10 cellular contexts compared by ENCODE assay signal in genomic region chr22:40817737-40818136, GRCh38. TPM values are rescaled to one million over a fixed set of nuclear protein-coding genes. Genes with fewer than 3 reads are reported as not detected.
DNase-seq lines count a peak whose midpoint lies in the region; ATAC-seq lines count a peak whose summit lies in the region.
"Had no signal": no experiment of that assay in that cellular context is flagged by ENCODE, and none has a peak within 500 bp of the region (broad histone marks: within the 10 kb centered on the region; RNA-seq: fewer than 3 reads in every experiment).

No MANE protein-coding gene starts in this region.

- H3K36me3 ChIP-seq in HAP-1 (replicated peaks), result peaks cover 1% of the 10 kb centered on the region

- H3K27ac Mint-ChIP-seq in activated naive CD4-positive, alpha-beta T cell treated with anti-CD3 and anti-CD28 coated beads, Interleukin-2, amount 50 U/mL, for 72 hours, result peak overlapping the region; percentile 40 to 97
- H3K27ac Mint-ChIP-seq in naive B cell, result peak overlapping the region in 5 of 6 donors; percentile 16 to 94 (median 40)

- H3K36me3 Mint-ChIP-seq in activated naive CD4-positive, alpha-beta T cell treated with anti-CD3 and anti-CD28 coated beads, Interleukin-2, amount 50 U/mL, for 72 hours, result peaks cover 21 to 26% of the 10 kb centered on the region in 2 donors
- H3K36me3 Mint-ChIP-seq in naive B cell, result no peaks in the 10 kb centered on the region

- H3K27me3 Mint-ChIP-seq in naive B cell, result no peaks in the 10 kb centered on the region

- H3K4me1 ChIP-seq in HAP-1, result peaks cover 19% of the 10 kb centered on the region

- no peaks in the 10 kb centered on the region for H3K9me3 Mint-ChIP-seq in activated naive CD4-positive, alpha-beta T cell treated with anti-CD3 and anti-CD28 coated beads, Interleukin-2, amount 50 U/mL, for 72 hours
- no peaks in the 10 kb centered on the region for H3K9me3 Mint-ChIP-seq in naive B cell

- peak overlapping the region; percentile 90 for H3K4me3 ChIP-seq in HAP-1

- in situ Hi-C loops in HAP-1 (cut with MboI; ENCODE audit: low sequenced_read_pairs), result no loop called here

- H3K4me1 Mint-ChIP-seq in naive B cell, result peaks cover 26 to 45% (median 33%) of the 10 kb centered on the region in 3 donors

- no peak for ATAC-seq in activated naive CD4-positive, alpha-beta T cell treated with anti-CD3 and anti-CD28 coated beads, Interleukin-2, amount 50 U/mL, for 72 hours
- ATAC-seq in naive B cell (ENCODE audit: low read depth in 2 of 2) (no peak), GM19397 (IDR thresholded peaks at IDR 0.05; ENCODE audit: unreplicated experiment) (no peak), HG03108 (IDR thresholded peaks at IDR 0.05; ENCODE audit: unreplicated experiment) (no peak)

- no peaks in the 10 kb centered on the region for H3K27me3 ChIP-seq in HAP-1 (ENCODE audit: low read depth)

- peak overlapping the region; percentile 81 to 98 (median 96) for H3K4me3 Mint-ChIP-seq in naive B cell

- peak; percentile 38 for DNase-seq in CD1c-positive myeloid dendritic cell (ENCODE audit: extremely low spot score)
- no peak for DNase-seq in HAP-1 (ENCODE audit: low spot score in 2 of 2)
- no peak for DNase-seq in activated naive CD4-positive, alpha-beta T cell treated with anti-CD3 and anti-CD28 coated beads, Interleukin-2, amount 50 U/mL, for 72 hours (ENCODE audit: low spot score in 2 of 2)
- no peak for DNase-seq in naive B cell
- no peak for DNase-seq in NCI-H2107 (lab: John Stamatoyannopoulos, UW)
- DNase-seq in stimulated activated CD4-positive, alpha-beta T cell treated with anti-CD3 and anti-CD28 coated beads, Interleukin-2, amount 100 ng/mL, for 48 hours, result no peak
- DNase-seq: occipital lobe; stimulated activated naive CD4-positive, alpha-beta T cell had no signal

- no peaks in the 10 kb centered on the region for H3K9me3 ChIP-seq in HAP-1

RNA-seq across cellular contexts. Expression of gene SLC25A17, which starts 1.4 kb away (rescaled TPM):
- 10 to 100 TPM; 24.6 to 27.8 TPM for total RNA-seq in activated naive CD4-positive, alpha-beta T cell treated with anti-CD3 and anti-CD28 coated beads, Interleukin-2, amount 50 U/mL, for 72 hours
- 10 to 100 TPM; 15.8 to 41.7 (median 25.4) TPM for polyA plus RNA-seq in naive B cell (ENCODE audit: low read depth in 6 of 6)

RNA-seq across cellular contexts. Expression of gene ST13, which starts 38.7 kb away (rescaled TPM):
- 100 to 1,000 TPM; 240 to 301 TPM for total RNA-seq in activated naive CD4-positive, alpha-beta T cell treated with anti-CD3 and anti-CD28 coated beads, Interleukin-2, amount 50 U/mL, for 72 hours
- polyA plus RNA-seq in naive B cell (ENCODE audit: low read depth in 6 of 6), result 100 to 1,000 TPM; 123 to 204 (median 170) TPM

RNA-seq across cellular contexts. Expression of gene XPNPEP3, which starts 39.2 kb away (rescaled TPM):
- total RNA-seq in activated naive CD4-positive, alpha-beta T cell treated with anti-CD3 and anti-CD28 coated beads, Interleukin-2, amount 50 U/mL, for 72 hours, result 10 to 100 TPM; 11.3 to 17.6 TPM
- 10 to 100 TPM in 2 of 6 donors, 1 to 10 TPM in 4; 2.5 to 14.9 (median 7.8) TPM for polyA plus RNA-seq in naive B cell (ENCODE audit: low read depth in 6 of 6)

RNA-seq across cellular contexts. Expression of gene DNAJB7, which starts 44.2 kb away (rescaled TPM):
- not detected for total RNA-seq in activated naive CD4-positive, alpha-beta T cell treated with anti-CD3 and anti-CD28 coated beads, Interleukin-2, amount 50 U/mL, for 72 hours
- polyA plus RNA-seq in naive B cell (ENCODE audit: low read depth in 6 of 6), result under 1 TPM in 2 of 6 donors, not detected in 4; 0.16 to 0.20 TPM
- total RNA-seq: occipital lobe had no signal
